ENCODE assay signal across 9 cellular contexts in the genomic region with DNA sequence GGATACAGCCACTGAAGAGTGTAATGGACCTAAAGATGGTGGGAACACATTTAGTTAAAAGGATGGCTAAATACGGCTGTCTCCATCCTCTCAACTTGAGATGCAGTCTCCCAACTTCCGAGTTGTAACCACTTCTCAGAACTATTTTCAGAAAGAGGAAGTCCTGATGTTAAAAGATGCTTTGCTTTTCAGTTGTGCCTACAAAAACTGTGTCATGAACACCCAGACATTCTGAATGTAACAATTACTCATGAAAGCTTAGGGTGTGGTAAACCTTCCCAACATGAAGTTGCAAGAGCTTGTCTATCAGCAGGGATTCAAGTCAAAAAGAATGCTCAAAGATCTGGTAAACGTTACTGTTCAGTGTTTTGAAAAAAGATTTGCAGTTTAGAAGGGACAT.
DNase-seq lines count a peak whose midpoint lies in the region; ATAC-seq, FAIRE-seq and TF ChIP-seq lines count a peak whose summit lies in the region.
"Had no signal": no experiment of that assay in that cellular context is flagged by ENCODE, and none has a peak within 500 bp of the region (broad histone marks: within the 10 kb centered on the region; RNA-seq: fewer than 3 reads in every experiment).

No MANE protein-coding gene starts in this region.

- no peak for TF ChIP-seq CTCF in endothelial cell (IDR thresholded peaks at IDR 0.05; ENCODE audit: unreplicated experiment)
- no peak for TF ChIP-seq CTCF in breast epithelium (IDR thresholded peaks at IDR 0.05)

- no peak overlapping the region for H3K4me3 ChIP-seq in breast epithelium

- H3K9me3 Mint-ChIP-seq in endothelial cell (ENCODE audit: unreplicated experiment), result no peaks in the 10 kb centered on the region

- no peaks in the 10 kb centered on the region for H3K4me1 Mint-ChIP-seq in endothelial cell (ENCODE audit: unreplicated experiment)

- no peak overlapping the region for H3K27ac ChIP-seq in breast epithelium

- no peaks in the 10 kb centered on the region for H3K9me3 ChIP-seq in breast epithelium

- no peaks in the 10 kb centered on the region for H3K27me3 ChIP-seq in breast epithelium

- H3K27me3 Mint-ChIP-seq in endothelial cell (ENCODE audit: unreplicated experiment), result no peaks in the 10 kb centered on the region

- H3K27ac Mint-ChIP-seq in endothelial cell (ENCODE audit: unreplicated experiment), result no peak overlapping the region

- intact Hi-C loops in breast epithelium (cut with DNase I; ENCODE audit: low total_unique reads), result no loop called here

- ATAC-seq in GM21723 (IDR thresholded peaks at IDR 0.05; ENCODE audit: unreplicated experiment), result peak; percentile 88

- TF ChIP-seq POLR2A in breast epithelium (IDR thresholded peaks at IDR 0.05), result no peak

- H3K36me3 ChIP-seq in breast epithelium, result no peaks in the 10 kb centered on the region

- no peak overlapping the region for H3K4me3 Mint-ChIP-seq in endothelial cell (ENCODE audit: unreplicated experiment)

- no peaks in the 10 kb centered on the region for H3K36me3 Mint-ChIP-seq in endothelial cell (ENCODE audit: low read depth, unreplicated experiment)

- no peaks in the 10 kb centered on the region for H3K4me1 ChIP-seq in breast epithelium

- no peak for DNase-seq in GM18507 (ENCODE audit: extremely low spot score, insufficient read length, low read depth)
- peak; percentile 74 to 79 for DNase-seq in Kasumi-1 (lab: John Stamatoyannopoulos, UW)
- peak; percentile 27 for DNase-seq in inferior parietal cortex (ENCODE audit: extremely low spot score)
- no peak for DNase-seq in dedifferentiated amniotic fluid mesenchymal stem cell (ENCODE audit: extremely low spot score)
- no peak for DNase-seq in endothelial cell (ENCODE audit: low spot score)
- DNase-seq in foreskin melanocyte, result no peak
- DNase-seq in breast epithelium (ENCODE audit: low spot score in 2 of 2), result no peak
- DNase-seq: activated effector memory CD4-positive, alpha-beta T cell treated with anti-CD3 and anti-CD28 coated beads, Interleukin-2, amount 50 U/mL, for 16 hours had no signal

- FAIRE-seq in GM18507 (lab: Jason Lieb, UNC), result peak; percentile 91

Comparison
In these comparisons a context has a peak if more than half of its experiments do, and no peak if none do; other contexts are left out.
1. DNase-seq: peak in Kasumi-1 (2 of 2) and inferior parietal cortex (single experiment); none in GM18507 (single experiment), dedifferentiated amniotic fluid mesenchymal stem cell (single experiment), endothelial cell (single experiment), foreskin melanocyte (single experiment) and breast epithelium (0 of 2).